Comparison of ENCODE assay signal across 2 cellular contexts in genomic region chr22:24843048-24843447, GRCh38.
TF ChIP-seq lines count a peak whose summit lies in the region.

No MANE protein-coding gene starts in this region.

TF ChIP-seq in SK-N-SH, 30 proteins besides CTCF, POLR2A, EP300 and RAD21 (continued from another document):
- no peak for TF ChIP-seq FOXM1 (IDR thresholded peaks at IDR 0.05; ENCODE audit: low read depth)
TF ChIP-seq in SK-N-SH: peak in this region for 1.

TF ChIP-seq in SK-N-SH treated with all-trans-retinoic acid at 6 μM for 48 hours, 23 proteins besides CTCF, POLR2A, EP300 and RAD21 (continued from another document):
- TF ChIP-seq CSRNP3 (CRISPR knock-in tag; IDR thresholded peaks at IDR 0.05) (no peak), CSDC2 (CRISPR knock-in tag; IDR thresholded peaks at IDR 0.05) (no peak), PATZ1 (CRISPR knock-in tag; IDR thresholded peaks at IDR 0.05; ENCODE audit: borderline replicate concordance) (no peak), GLIS3 (CRISPR knock-in tag; IDR thresholded peaks at IDR 0.05) (no peak), TCF4 (CRISPR knock-in tag; IDR thresholded peaks at IDR 0.05; ENCODE audit: borderline replicate concordance) (no peak), ZNF70 (CRISPR knock-in tag; IDR thresholded peaks at IDR 0.05) (no peak), PPARA (CRISPR knock-in tag; IDR thresholded peaks at IDR 0.05; ENCODE audit: borderline replicate concordance) (no peak)
